In genomic region chr19:55644842-55645511, GRCh38 we compare ENCODE assay signal across 9 cellular contexts. TPM values are rescaled to one million over a fixed set of nuclear protein-coding genes. Genes with fewer than 3 reads are reported as not detected.
A peak's percentile ranks its signal among the peaks of the same experiment; 100 is the strongest.
DNase-seq lines count a peak whose midpoint lies in the region; TF ChIP-seq lines count a peak whose summit lies in the region.
"Had no signal": no experiment of that assay in that cellular context is flagged by ENCODE, and none has a peak within 500 bp of the region (broad histone marks: within the 10 kb centered on the region; RNA-seq: fewer than 3 reads in every experiment).

No MANE protein-coding gene starts in this region.

- H3K79me2 ChIP-seq in smooth muscle cell (ENCODE audit: low read depth): peaks cover 45% of the 10 kb centered on the region

- DNase-seq in activated naive CD4-positive, alpha-beta T cell treated with anti-CD3 and anti-CD28 coated beads for 36 hours: no peak
- no peak for DNase-seq in activated naive CD4-positive, alpha-beta T cell (lab: John Stamatoyannopoulos, UW)
- DNase-seq in SJSA1 (ENCODE audit: low read depth in 1 of 2, low spot score in 2 of 2) (no peak), fibroblast of villous mesenchyme (ENCODE audit: low read depth) (no peak), smooth muscle cell (lab: John Stamatoyannopoulos, UW; ENCODE audit: unreplicated experiment) (no peak), NOMO-1 (lab: John Stamatoyannopoulos, UW; ENCODE audit: unreplicated experiment in 2 of 2) (no peak), NCI-H748 treated with DMSO at 0.1 percent for 48 hours (lab: John Stamatoyannopoulos, UW) (no peak), G401 (ENCODE audit: low spot score) (no peak)
- DNase-seq: amniotic stem cell had no signal

- WGBS in smooth muscle cell (ENCODE audit: low lambda C conversion rate): 94% methylated on average over 28 of the region's 28 CpGs

- H3K4me1 Mint-ChIP-seq in activated naive CD4-positive, alpha-beta T cell treated with anti-CD3 and anti-CD28 coated beads for 36 hours (ENCODE audit: low read depth): peaks cover 49% of the 10 kb centered on the region

- H3K36me3 ChIP-seq in SJSA1: peaks cover 37% of the 10 kb centered on the region
- H3K36me3 ChIP-seq in smooth muscle cell (ENCODE audit: low read depth): no peaks in the 10 kb centered on the region

- no peak overlapping the region for H3K9ac ChIP-seq in smooth muscle cell (ENCODE audit: low read depth)

- peak overlapping the region; percentile 93 for H3K4me3 Mint-ChIP-seq in activated naive CD4-positive, alpha-beta T cell treated with anti-CD3 and anti-CD28 coated beads for 36 hours

- no peak overlapping the region for H2AFZ ChIP-seq in smooth muscle cell (ENCODE audit: low read depth)

- peaks cover 12% of the 10 kb centered on the region for H3F3A ChIP-seq in smooth muscle cell (ENCODE audit: low read depth)

- intact Hi-C loops in activated naive CD4-positive, alpha-beta T cell treated with anti-CD3 and anti-CD28 coated beads for 36 hours (cut with micrococcal nuclease): loop anchor here (5.0 kb wide), 3 partner anchors 38 to 388 kb away; partner anchors contain the start of genes PPP6R1, RPL28 and ZNF865

- peaks cover 14% of the 10 kb centered on the region for H3K36me3 Mint-ChIP-seq in activated naive CD4-positive, alpha-beta T cell treated with anti-CD3 and anti-CD28 coated beads for 36 hours (ENCODE audit: low read depth)

- H3K27ac ChIP-seq in SJSA1: no peak overlapping the region
- H3K27ac ChIP-seq in smooth muscle cell (ENCODE audit: low read depth): no peak overlapping the region

- no peaks in the 10 kb centered on the region for H3K27me3 ChIP-seq in SJSA1 (replicated peaks)
- H3K27me3 ChIP-seq in smooth muscle cell (ENCODE audit: low read depth): no peaks in the 10 kb centered on the region

- in situ Hi-C loops in G401 (cut with HindIII; ENCODE audit: low sequenced_read_pairs): no loop called here

- H3K27me3 Mint-ChIP-seq in activated naive CD4-positive, alpha-beta T cell treated with anti-CD3 and anti-CD28 coated beads for 36 hours (ENCODE audit: low read depth): no peaks in the 10 kb centered on the region

- peak overlapping the region; percentile 83 for H3K27ac Mint-ChIP-seq in activated naive CD4-positive, alpha-beta T cell treated with anti-CD3 and anti-CD28 coated beads for 36 hours

- H3K4me3 ChIP-seq in SJSA1: peak overlapping the region; percentile 63; the same call in 1 of the 2 replicates
- H3K4me3 ChIP-seq in fibroblast of villous mesenchyme (ENCODE audit: low read depth, low read length): peak overlapping the region; percentile 72
- H3K4me3 ChIP-seq in smooth muscle cell: peak overlapping the region; percentile 79

- H3K9me3 ChIP-seq in SJSA1 (replicated peaks) (no peaks in the 10 kb centered on the region), smooth muscle cell (replicated peaks; ENCODE audit: low read depth) (no peaks in the 10 kb centered on the region)

- H4K20me1 ChIP-seq in smooth muscle cell (ENCODE audit: low read depth): no peaks in the 10 kb centered on the region

- no peaks in the 10 kb centered on the region for H3K9me3 Mint-ChIP-seq in activated naive CD4-positive, alpha-beta T cell treated with anti-CD3 and anti-CD28 coated beads for 36 hours

- no peak for TF ChIP-seq CTCF in fibroblast of villous mesenchyme (IDR thresholded peaks at IDR 0.05; ENCODE audit: insufficient read depth, low read depth, low read length)
- TF ChIP-seq CTCF in smooth muscle cell (IDR thresholded peaks at IDR 0.05; ENCODE audit: borderline replicate concordance, insufficient read depth, poor library complexity, severe bottlenecking): no peak

- peak overlapping the region; percentile 97 for H3K4me2 ChIP-seq in smooth muscle cell

- CTCF ChIA-PET in activated naive CD4-positive, alpha-beta T cell treated with anti-CD3 and anti-CD28 coated beads for 36 hours (lab: Charles Lee): interaction anchor here (0.5 to 2.9 kb wide), 3 partner anchors 8 to 12 kb away, joined by 3 to 20 read pairs (median 4); no protein-coding TSS in a partner anchor

- H3K4me1 ChIP-seq in SJSA1 (replicated peaks) (peaks cover 44% of the 10 kb centered on the region), smooth muscle cell (ENCODE audit: low read depth) (peaks cover 22% of the 10 kb centered on the region)

RNA-seq across cellular contexts. Expression of gene ZNF581, which starts 1.5 kb away (rescaled TPM):
- 10 to 100 TPM; 18.0 to 20.7 TPM for total RNA-seq in activated naive CD4-positive, alpha-beta T cell treated with anti-CD3 and anti-CD28 coated beads for 36 hours
- total RNA-seq in SJSA1 (2014; rRNA removed; shearing (Covaris generic)): 5.5 and 10.1 TPM in 2 replicates
- total RNA-seq in fibroblast of villous mesenchyme (11.0 and 13.0 TPM in 2 replicates), smooth muscle cell (6.8 and 10.0 TPM in 2 replicates)
- 21.4 and 22.0 TPM in 2 replicates for polyA plus RNA-seq in smooth muscle cell
- 31.0 and 53.7 TPM in 2 replicates for total RNA-seq in G401 (2014; rRNA removed; shearing (Covaris generic))

RNA-seq across cellular contexts. Expression of gene CCDC106, which starts 3.0 kb away (rescaled TPM):
- 1 to 10 TPM; 4.2 to 4.4 TPM for total RNA-seq in activated naive CD4-positive, alpha-beta T cell treated with anti-CD3 and anti-CD28 coated beads for 36 hours
- 3.5 and 6.0 TPM in 2 replicates for total RNA-seq in SJSA1 (2014; rRNA removed; shearing (Covaris generic))
- total RNA-seq in fibroblast of villous mesenchyme: 7.8 and 9.0 TPM in 2 replicates
- 6.9 and 7.7 TPM in 2 replicates for total RNA-seq in smooth muscle cell
- polyA plus RNA-seq in smooth muscle cell: 18.3 and 24.8 TPM in 2 replicates
- 24.9 and 29.0 TPM in 2 replicates for total RNA-seq in G401 (2014; rRNA removed; shearing (Covaris generic))

RNA-seq across cellular contexts. Expression of gene ZNF580, which starts 4.2 kb away (rescaled TPM):
- total RNA-seq in activated naive CD4-positive, alpha-beta T cell treated with anti-CD3 and anti-CD28 coated beads for 36 hours: 10 to 100 TPM; 18.1 to 18.7 TPM
- total RNA-seq in SJSA1 (2014; rRNA removed; shearing (Covaris generic)): 6.5 and 6.9 TPM in 2 replicates
- total RNA-seq in fibroblast of villous mesenchyme (5.5 and 5.6 TPM in 2 replicates), smooth muscle cell (6.2 and 11.9 TPM in 2 replicates)
- polyA plus RNA-seq in smooth muscle cell: 68.8 and 76.8 TPM in 2 replicates
- 5.1 and 17.4 TPM in 2 replicates for total RNA-seq in G401 (2014; rRNA removed; shearing (Covaris generic))

RNA-seq across cellular contexts. Expression of gene U2AF2, which starts 9.9 kb away (rescaled TPM):
- total RNA-seq in activated naive CD4-positive, alpha-beta T cell treated with anti-CD3 and anti-CD28 coated beads for 36 hours: 100 to 1,000 TPM; 285 to 293 TPM
- 137 and 183 TPM in 2 replicates for total RNA-seq in SJSA1 (2014; rRNA removed; shearing (Covaris generic))
- total RNA-seq in fibroblast of villous mesenchyme: 99.9 and 111 TPM in 2 replicates
- total RNA-seq in smooth muscle cell: 70.7 and 75.0 TPM in 2 replicates
- polyA plus RNA-seq in smooth muscle cell: 8.4 and 14.4 TPM in 2 replicates
- total RNA-seq in G401 (2014; rRNA removed; shearing (Covaris generic)): 239 and 262 TPM in 2 replicates

RNA-seq across cellular contexts. Expression of gene ZNF784, which starts 20.6 kb away (rescaled TPM):
- 1 to 10 TPM; 3.7 to 4.0 TPM for total RNA-seq in activated naive CD4-positive, alpha-beta T cell treated with anti-CD3 and anti-CD28 coated beads for 36 hours
- total RNA-seq in SJSA1 (2014; rRNA removed; shearing (Covaris generic)): 4.7 and 10.2 TPM in 2 replicates
- 5.6 and 7.4 TPM in 2 replicates for total RNA-seq in fibroblast of villous mesenchyme
- 3.1 and 3.8 TPM in 2 replicates for total RNA-seq in smooth muscle cell
- polyA plus RNA-seq in smooth muscle cell: 7.2 and 7.3 TPM in 2 replicates
- 6.8 and 21.0 TPM in 2 replicates for total RNA-seq in G401 (2014; rRNA removed; shearing (Covaris generic))
